Comparison of ENCODE assay signal across 11 cellular contexts in the genomic region with DNA sequence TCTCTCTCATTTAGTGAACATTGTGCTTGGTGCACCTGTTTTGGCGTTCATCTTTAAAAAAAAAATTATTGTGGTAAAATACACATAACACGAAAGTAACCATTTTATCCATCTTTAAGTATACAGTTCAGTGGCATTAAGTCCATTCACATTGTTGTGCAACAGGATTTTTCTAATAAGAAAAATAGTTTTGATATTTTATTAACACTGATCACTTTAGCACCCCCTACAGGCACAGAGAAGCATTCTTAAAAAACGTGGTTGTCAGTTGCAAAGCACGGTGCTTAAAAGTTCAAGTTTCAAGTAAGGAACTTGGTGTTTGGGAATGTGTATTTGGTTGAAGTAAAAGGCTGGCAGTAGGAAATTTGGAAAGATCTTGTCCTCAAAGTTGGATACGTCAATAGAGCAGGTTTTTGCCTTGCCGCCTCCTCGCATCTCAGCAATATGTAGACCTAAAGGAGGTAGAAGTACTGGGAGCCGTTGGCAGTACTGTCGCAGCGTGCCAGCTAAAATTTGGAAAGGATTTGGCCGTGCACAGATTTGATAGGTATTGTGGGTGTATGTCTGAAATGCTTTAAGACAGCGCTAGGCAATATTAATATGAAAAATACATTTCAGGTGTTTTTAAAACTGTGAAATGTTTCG.
DNase-seq lines count a peak whose midpoint lies in the region; ATAC-seq and TF ChIP-seq lines count a peak whose summit lies in the region.
"Had no signal": no experiment of that assay in that cellular context is flagged by ENCODE, and none has a peak within 500 bp of the region (broad histone marks: within the 10 kb centered on the region; RNA-seq: fewer than 3 reads in every experiment).

No MANE protein-coding gene starts in this region.

- POLR2A ChIA-PET in activated CD8-positive, alpha-beta T cell treated with anti-CD3 and anti-CD28 coated beads for 36 hours (lab: Charles Lee): no interaction called here
- POLR2A ChIA-PET in activated CD8-positive, alpha-beta T cell treated with anti-CD3 and anti-CD28 coated beads, Interleukin-2, amount 10 ng/mL, durations not matched to agents 7 days and 5 days (lab: Charles Lee): no interaction called here

- no peak overlapping the region for H3K27ac Mint-ChIP-seq in activated CD8-positive, alpha-beta T cell treated with anti-CD3 and anti-CD28 coated beads for 36 hours
- no peak overlapping the region for H3K27ac Mint-ChIP-seq in activated CD8-positive, alpha-beta T cell treated with anti-CD3 and anti-CD28 coated beads, Interleukin-2, amount 10 ng/mL, durations not matched to agents 7 days and 5 days
- no peak overlapping the region for H3K27ac Mint-ChIP-seq in T-helper 17 cell
- H3K27ac Mint-ChIP-seq: CD4-positive, alpha-beta memory T cell had no signal

- DNase-seq in activated CD8-positive, alpha-beta T cell treated with anti-CD3 and anti-CD28 coated beads for 36 hours: no peak
- DNase-seq in activated CD8-positive, alpha-beta T cell treated with anti-CD3 and anti-CD28 coated beads, Interleukin-2, amount 10 ng/mL, durations not matched to agents 7 days and 5 days: no peak
- DNase-seq in OCI-M1 (lab: John Stamatoyannopoulos, UW) (peak; percentile 12), fibroblast of mammary gland (ENCODE audit: low read depth) (peak; percentile 53), superior temporal gyrus (ENCODE audit: extremely low spot score) (peak; percentile 24), GM10266 (ENCODE audit: extremely low spot score) (no peak), T-helper 17 cell (no peak)
- DNase-seq: activated CD8-positive, alpha-beta memory T cell treated with anti-CD3 and anti-CD28 coated beads, Interleukin-2, amount 50 U/mL, for 4 hours; CD4-positive, alpha-beta memory T cell; naive B cell had no signal

- intact Hi-C loops in activated CD8-positive, alpha-beta T cell treated with anti-CD3 and anti-CD28 coated beads for 36 hours (cut with micrococcal nuclease): no loop called here

- H3K4me3 ChIP-seq in fibroblast of mammary gland (ENCODE audit: control insufficient read depth, low read depth, low read length): no peak overlapping the region

- H3K9me3 ChIP-seq in T-helper 17 cell (ENCODE audit: control insufficient read depth, low read length, poor library complexity, severe bottlenecking): peaks cover 3% of the 10 kb centered on the region

- TF ChIP-seq CTCF in activated CD8-positive, alpha-beta T cell treated with anti-CD3 and anti-CD28 coated beads for 36 hours (IDR thresholded peaks at IDR 0.05): peak; percentile 67
- peak; percentile 56 for TF ChIP-seq CTCF in fibroblast of mammary gland (conservative IDR thresholded peaks at IDR 0.05; ENCODE audit: control insufficient read depth, insufficient read depth, low read depth, low read length)
- no peak for TF ChIP-seq CTCF in GM10266 (IDR thresholded peaks at IDR 0.05; ENCODE audit: control insufficient read depth, insufficient read depth, low read depth, missing control alignments)

- peaks cover 7% of the 10 kb centered on the region for H3K4me1 Mint-ChIP-seq in activated CD8-positive, alpha-beta T cell treated with anti-CD3 and anti-CD28 coated beads for 36 hours (ENCODE audit: low read depth)
- peaks cover 11% of the 10 kb centered on the region for H3K4me1 Mint-ChIP-seq in activated CD8-positive, alpha-beta T cell treated with anti-CD3 and anti-CD28 coated beads, Interleukin-2, amount 10 ng/mL, durations not matched to agents 7 days and 5 days (ENCODE audit: low read depth)
- peaks cover 5% of the 10 kb centered on the region for H3K4me1 Mint-ChIP-seq in T-helper 17 cell

- no peak overlapping the region for H3K4me3 Mint-ChIP-seq in activated CD8-positive, alpha-beta T cell treated with anti-CD3 and anti-CD28 coated beads for 36 hours
- H3K4me3 Mint-ChIP-seq in activated CD8-positive, alpha-beta T cell treated with anti-CD3 and anti-CD28 coated beads, Interleukin-2, amount 10 ng/mL, durations not matched to agents 7 days and 5 days: no peak overlapping the region
- no peak overlapping the region for H3K4me3 Mint-ChIP-seq in T-helper 17 cell
- H3K4me3 Mint-ChIP-seq: CD4-positive, alpha-beta memory T cell; naive B cell had no signal

- peaks cover 14% of the 10 kb centered on the region for H3K36me3 Mint-ChIP-seq in activated CD8-positive, alpha-beta T cell treated with anti-CD3 and anti-CD28 coated beads for 36 hours (ENCODE audit: low read depth)
- H3K36me3 Mint-ChIP-seq in activated CD8-positive, alpha-beta T cell treated with anti-CD3 and anti-CD28 coated beads, Interleukin-2, amount 10 ng/mL, durations not matched to agents 7 days and 5 days (ENCODE audit: low read depth): peaks cover 13% of the 10 kb centered on the region
- H3K36me3 Mint-ChIP-seq in T-helper 17 cell (ENCODE audit: low read depth): peaks cover 8% of the 10 kb centered on the region

- ATAC-seq in activated CD8-positive, alpha-beta T cell treated with anti-CD3 and anti-CD28 coated beads for 36 hours: no peak
- ATAC-seq in activated CD8-positive, alpha-beta T cell treated with anti-CD3 and anti-CD28 coated beads, Interleukin-2, amount 10 ng/mL, durations not matched to agents 7 days and 5 days: no peak
- ATAC-seq in T-helper 17 cell (no peak), HG03095 (IDR thresholded peaks at IDR 0.05; ENCODE audit: unreplicated experiment) (no peak)

- CTCF ChIA-PET in activated CD8-positive, alpha-beta T cell treated with anti-CD3 and anti-CD28 coated beads for 36 hours (lab: Charles Lee): interaction anchor here (0.9 to 4.4 kb wide), 8 partner anchors 10 to 345 kb away, joined by 3 to 22 read pairs (median 5); no protein-coding TSS in a partner anchor
- CTCF ChIA-PET in activated CD8-positive, alpha-beta T cell treated with anti-CD3 and anti-CD28 coated beads, Interleukin-2, amount 10 ng/mL, durations not matched to agents 7 days and 5 days (lab: Charles Lee): interaction anchor here (3.9 kb wide), 1 partner anchor 10 kb away, joined by 20 read pairs; no protein-coding TSS in a partner anchor

- H3K9me3 Mint-ChIP-seq in activated CD8-positive, alpha-beta T cell treated with anti-CD3 and anti-CD28 coated beads for 36 hours: peaks cover 4% of the 10 kb centered on the region
- no peaks in the 10 kb centered on the region for H3K9me3 Mint-ChIP-seq in activated CD8-positive, alpha-beta T cell treated with anti-CD3 and anti-CD28 coated beads, Interleukin-2, amount 10 ng/mL, durations not matched to agents 7 days and 5 days (ENCODE audit: insufficient read depth)

- no peaks in the 10 kb centered on the region for H3K27me3 Mint-ChIP-seq in activated CD8-positive, alpha-beta T cell treated with anti-CD3 and anti-CD28 coated beads for 36 hours
- H3K27me3 Mint-ChIP-seq in activated CD8-positive, alpha-beta T cell treated with anti-CD3 and anti-CD28 coated beads, Interleukin-2, amount 10 ng/mL, durations not matched to agents 7 days and 5 days (ENCODE audit: low read depth): no peaks in the 10 kb centered on the region
- H3K27me3 Mint-ChIP-seq in T-helper 17 cell: no peaks in the 10 kb centered on the region
- H3K27me3 Mint-ChIP-seq: CD4-positive, alpha-beta memory T cell; naive B cell had no signal

Comparison
In these comparisons a context has a peak if more than half of its experiments do, and no peak if none do; other contexts are left out.
1. DNase-seq: peak in OCI-M1 (single experiment), fibroblast of mammary gland (single experiment) and superior temporal gyrus (single experiment); none in activated CD8-positive, alpha-beta T cell treated with anti-CD3 and anti-CD28 coated beads for 36 hours (single experiment), activated CD8-positive, alpha-beta T cell treated with anti-CD3 and anti-CD28 coated beads, Interleukin-2, amount 10 ng/mL, durations not matched to agents 7 days and 5 days (single experiment), GM10266 (single experiment) and T-helper 17 cell (0 of 3).